17 cellular contexts compared by ENCODE assay signal in genomic region chr17:17421346-17422216, GRCh38.
"Had no signal": no experiment of that assay in that cellular context is flagged by ENCODE, and none has a peak within 500 bp of the region (broad histone marks: within the 10 kb centered on the region; RNA-seq: fewer than 3 reads in every experiment).

No MANE protein-coding gene starts in this region.

- H3K36me3 ChIP-seq: left lung, right lobe of liver, tibial nerve had no signal

- H3K4me2 ChIP-seq: hepatocyte had no signal

- H3K4me3 ChIP-seq: hepatocyte, left lung, right lobe of liver, tibial nerve had no signal

- H3K27ac ChIP-seq: hepatocyte, left lung, right lobe of liver, VCaP had no signal

- FAIRE-seq: astrocyte, keratinocyte had no signal

- DNase-seq: activated CD4-positive, alpha-beta memory T cell treated with anti-CD3 and anti-CD28 coated beads for 36 hours; activated CD4-positive, alpha-beta T cell treated with anti-CD3 and anti-CD28 coated beads for 36 hours; activated CD8-positive, alpha-beta memory T cell treated with anti-CD3 and anti-CD28 coated beads, Interleukin-2, amount 10 ng/mL, durations not matched to agents 7 days and 5 days; activated naive CD4-positive, alpha-beta T cell treated with anti-CD3 and anti-CD28 coated beads, Interleukin-2, amount 10 ng/mL, durations not matched to agents 7 days and 5 days; activated T-cell treated with anti-CD3 and anti-CD28 coated beads, Interleukin-2, amount 50 U/mL, for 1 hour; left lung; mesendoderm; nucleus accumbens; stimulated activated CD4-positive, alpha-beta T cell treated with anti-CD3 and anti-CD28 coated beads, Interleukin-12 subunit alpha, Interleukin-12 subunit beta, amount 100 ng/mL, for 4 hours; stimulated activated CD4-positive, alpha-beta T cell treated with anti-CD3 and anti-CD28 coated beads, Interleukin-2, amount 100 ng/mL, for 24 hours; substantia nigra had no signal

- H3K27me3 ChIP-seq: hepatocyte, left lung, right lobe of liver, tibial nerve had no signal

- H3K9me3 ChIP-seq: right lobe of liver had no signal
